In genomic region chr17:39704821-39705551, GRCh38 we compare ENCODE assay signal across 1 cellular context.
TF ChIP-seq lines count a peak whose summit lies in the region.

No MANE protein-coding gene starts in this region.

TF ChIP-seq in K562, 482 proteins besides CTCF, POLR2A, EP300 and RAD21:
- TF ChIP-seq TEAD1 (CRISPR knock-in tag; IDR thresholded peaks at IDR 0.05) (peak in 1 of 2 experiments; percentile 66; a peak in 1 of 4 replicates), ZNF639 (CRISPR knock-in tag; conservative IDR thresholded peaks at IDR 0.05 in 1 of 2, IDR thresholded peaks at IDR 0.05 in 1 of 2) (no peak), E2F8 (IDR thresholded peaks at IDR 0.05; ENCODE audit: low read depth, partially characterized antibody) (no peak), ZKSCAN1 (IDR thresholded peaks at IDR 0.05; ENCODE audit: low read depth, low read length) (peak; percentile 85), PRPF4 (IDR thresholded peaks at IDR 0.05; ENCODE audit: insufficient read depth, low read depth, low read length, poor library complexity, severe bottlenecking) (no peak)
